ENCODE assay signal across 8 cellular contexts in the genomic region with DNA sequence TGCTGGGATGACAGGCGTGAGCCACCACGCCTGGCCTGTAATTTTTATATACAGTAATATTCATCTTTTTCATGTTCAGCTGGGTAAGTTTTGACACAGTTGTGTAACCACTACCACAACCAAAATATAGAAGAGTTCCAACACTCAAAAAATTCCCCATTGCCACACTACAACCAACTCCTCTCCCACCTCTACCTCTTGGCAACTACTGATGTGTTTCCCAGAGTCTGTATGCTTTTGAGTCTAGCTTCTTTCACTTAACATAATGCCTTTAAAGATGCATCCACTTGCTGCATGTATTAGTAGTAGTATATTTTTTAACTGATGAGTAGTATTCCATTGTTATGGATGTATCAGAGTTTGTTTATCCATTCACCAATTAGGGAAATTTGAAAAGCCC.
DNase-seq lines count a peak whose midpoint lies in the region; ATAC-seq, FAIRE-seq and TF ChIP-seq lines count a peak whose summit lies in the region.

No MANE protein-coding gene starts in this region.

- H3K36me3 ChIP-seq in KMS-11 (ENCODE audit: insufficient read depth): no peaks in the 10 kb centered on the region

- H4K20me1 ChIP-seq in KMS-11 (ENCODE audit: insufficient read depth): no peaks in the 10 kb centered on the region

- peaks cover 95% of the 10 kb centered on the region for H3K4me1 ChIP-seq in KMS-11 (ENCODE audit: low read depth, poor library complexity, severe bottlenecking)

- peak overlapping the region; percentile 46; the same call in 1 of the 2 replicates for H3K9ac ChIP-seq in KMS-11

- FAIRE-seq in A204.1 (lab: Jason Lieb, UNC): peak; percentile 27

- H2AFZ ChIP-seq in KMS-11 (ENCODE audit: low read depth): no peak overlapping the region

- H3K4me2 ChIP-seq in KMS-11: peak overlapping the region; percentile 93

- peaks cover 98% of the 10 kb centered on the region for H3K79me2 ChIP-seq in KMS-11 (ENCODE audit: insufficient read depth, low read depth)

- H3K4me3 ChIP-seq in KMS-11 (IDR thresholded peaks at IDR 0.05; ENCODE audit: insufficient read depth, low read depth, low read length): no peak overlapping the region

- ATAC-seq in GM18873 (IDR thresholded peaks at IDR 0.05; ENCODE audit: low FRiP score, unreplicated experiment) (peak; percentile 21), HG02678 (IDR thresholded peaks at IDR 0.05; ENCODE audit: unreplicated experiment) (peak; percentile 39)

- no peak for TF ChIP-seq CTCF in KMS-11 (conservative IDR thresholded peaks at IDR 0.05; ENCODE audit: low read depth, low read length)

- H3K27me3 ChIP-seq in KMS-11 (ENCODE audit: insufficient read depth, low read depth): no peaks in the 10 kb centered on the region

- H3K27ac ChIP-seq in KMS-11: peak overlapping the region; percentile 88

- DNase-seq in AG08396 (ENCODE audit: low spot score) (no peak), DMS79 (lab: John Stamatoyannopoulos, UW) (no peak), NCI-H345 treated with DMSO at 0.1 percent for 48 hours (lab: John Stamatoyannopoulos, UW; ENCODE audit: unreplicated experiment) (no peak), NCI-H2107 treated with DMSO at 0.1 percent for 48 hours (lab: John Stamatoyannopoulos, UW; ENCODE audit: unreplicated experiment) (no peak)
